19 cellular contexts compared by ENCODE assay signal in the genomic region with DNA sequence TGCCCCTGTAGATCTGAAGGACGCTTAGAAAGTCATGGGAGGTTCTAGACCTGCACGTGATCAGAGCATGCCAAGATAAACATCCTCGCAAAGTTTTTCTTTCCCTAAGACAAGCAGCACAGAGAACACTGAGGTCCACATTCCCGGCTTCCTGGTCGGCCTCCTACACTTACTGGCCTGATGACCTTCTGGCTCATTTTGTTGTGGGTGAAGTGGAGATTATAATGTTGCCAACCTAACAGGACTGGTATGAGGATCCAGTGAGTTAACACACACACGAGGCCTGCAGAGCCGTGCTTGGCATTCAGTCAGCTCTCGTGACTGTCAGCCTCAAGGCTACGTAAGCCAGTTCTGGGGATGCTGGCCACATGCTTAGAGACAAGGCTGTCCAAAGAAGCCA.
DNase-seq lines count a peak whose midpoint lies in the region; ATAC-seq and TF ChIP-seq lines count a peak whose summit lies in the region.
"Had no signal": no experiment of that assay in that cellular context is flagged by ENCODE, and none has a peak within 500 bp of the region (broad histone marks: within the 10 kb centered on the region; RNA-seq: fewer than 3 reads in every experiment).

No MANE protein-coding gene starts in this region.

- H3K4me3 Mint-ChIP-seq in HFFc6, result no peak overlapping the region
- H3K4me3 Mint-ChIP-seq: activated B cell treated with CpG ODN at 0.5 μM for 24 hours; activated T-helper 17 cell treated with anti-CD3 and anti-CD28 coated beads, Interleukin-2, amount 50 U/mL, for 72 hours; central memory CD8-positive, alpha-beta T cell; effector memory CD8-positive, alpha-beta T cell; stimulated activated naive B cell treated with anti-CD40 and anti-IgM and Interleukin-4, amounts not matched to agents 10 μg/mL and 1 μg/mL and 100 μg/mL, for 72 hours had no signal

- ATAC-seq in Right ventricle myocardium inferior, result peak; percentile 37
- peak; percentile 58 for ATAC-seq in left colon
- peak; percentile 40 for ATAC-seq in upper lobe of right lung
- ATAC-seq in HG02870 (IDR thresholded peaks at IDR 0.05; ENCODE audit: unreplicated experiment), result no peak
- ATAC-seq: activated T-helper 17 cell treated with anti-CD3 and anti-CD28 coated beads, Interleukin-2, amount 50 U/mL, for 72 hours; effector memory CD8-positive, alpha-beta T cell; stimulated activated naive B cell treated with anti-CD40 and anti-IgM and Interleukin-4, amounts not matched to agents 10 μg/mL and 1 μg/mL and 100 μg/mL, for 72 hours had no signal

- no peak overlapping the region for H3K27ac Mint-ChIP-seq in HFFc6
- H3K27ac Mint-ChIP-seq: activated B cell treated with CpG ODN at 0.5 μM for 24 hours; activated T-helper 17 cell treated with anti-CD3 and anti-CD28 coated beads, Interleukin-2, amount 50 U/mL, for 72 hours; effector memory CD8-positive, alpha-beta T cell; stimulated activated naive B cell treated with anti-CD40 and anti-IgM and Interleukin-4, amounts not matched to agents 10 μg/mL and 1 μg/mL and 100 μg/mL, for 72 hours had no signal

- H3K27me3 ChIP-seq in right atrium auricular region (no peaks in the 10 kb centered on the region), upper lobe of right lung (no peaks in the 10 kb centered on the region)

- no peak for TF ChIP-seq CTCF in right atrium auricular region (IDR thresholded peaks at IDR 0.05)
- TF ChIP-seq CTCF in upper lobe of right lung (IDR thresholded peaks at IDR 0.05), result no peak
- no peak for TF ChIP-seq CTCF in HFFc6 (IDR thresholded peaks at IDR 0.05)

- peaks cover 1% of the 10 kb centered on the region; the same call in 1 of the 2 replicates for H3K27me3 Mint-ChIP-seq in HFFc6 (ENCODE audit: insufficient read depth)
- H3K27me3 Mint-ChIP-seq: activated B cell treated with CpG ODN at 0.5 μM for 24 hours; activated T-helper 17 cell treated with anti-CD3 and anti-CD28 coated beads, Interleukin-2, amount 50 U/mL, for 72 hours; stimulated activated naive B cell treated with anti-CD40 and anti-IgM and Interleukin-4, amounts not matched to agents 10 μg/mL and 1 μg/mL and 100 μg/mL, for 72 hours had no signal

- no peaks in the 10 kb centered on the region for H3K9me3 ChIP-seq in right atrium auricular region
- H3K9me3 ChIP-seq in upper lobe of right lung, result no peaks in the 10 kb centered on the region

- H3K4me3 ChIP-seq in right atrium auricular region (no peak overlapping the region), upper lobe of right lung (no peak overlapping the region)

- H3K36me3 ChIP-seq in right atrium auricular region, result no peaks in the 10 kb centered on the region
- H3K36me3 ChIP-seq in upper lobe of right lung, result no peaks in the 10 kb centered on the region

- DNase-seq in Right ventricle myocardium inferior (ENCODE audit: missing footprints), result no peak
- DNase-seq in right atrium auricular region (ENCODE audit: low spot score), result no peak
- DNase-seq in NCI-H69 (lab: John Stamatoyannopoulos, UW), result peak; percentile 24
- DNase-seq in left colon, result peak; percentile 14 to 55
- no peak for DNase-seq in upper lobe of right lung
- no peak for DNase-seq in HFFc6
- no peak for DNase-seq in NCI-H2196 (lab: John Stamatoyannopoulos, UW; ENCODE audit: unreplicated experiment)
- DNase-seq: activated B cell treated with CpG ODN at 0.5 μM for 24 hours; COR-L47; effector memory CD8-positive, alpha-beta T cell; HCEC 1CT; MM.1S; NCI-H187 treated with DMSO at 0.1 percent for 48 hours; stimulated activated CD4-positive, alpha-beta T cell treated with anti-CD3 and anti-CD28 coated beads, Interleukin-12 subunit alpha, Interleukin-12 subunit beta, amount 100 ng/mL, for 4 hours; stimulated activated naive B cell treated with anti-CD40 and anti-IgM and Interleukin-4, amounts not matched to agents 10 μg/mL and 1 μg/mL and 100 μg/mL, for 72 hours had no signal

- no peak overlapping the region for H3K27ac ChIP-seq in right atrium auricular region
- no peak overlapping the region for H3K27ac ChIP-seq in upper lobe of right lung
- H3K27ac ChIP-seq: parathyroid adenoma had no signal

- intact Hi-C loops in Right ventricle myocardium inferior (cut with DNase I), result no loop called here
- intact Hi-C loops in left colon (cut with DNase I, micrococcal nuclease), result no loop called here
- intact Hi-C loops in upper lobe of right lung (cut with DNase I), result no loop called here

- no peaks in the 10 kb centered on the region for H3K4me1 Mint-ChIP-seq in HFFc6 (ENCODE audit: low read depth)
- H3K4me1 Mint-ChIP-seq: activated B cell treated with CpG ODN at 0.5 μM for 24 hours; activated T-helper 17 cell treated with anti-CD3 and anti-CD28 coated beads, Interleukin-2, amount 50 U/mL, for 72 hours; central memory CD8-positive, alpha-beta T cell; stimulated activated naive B cell treated with anti-CD40 and anti-IgM and Interleukin-4, amounts not matched to agents 10 μg/mL and 1 μg/mL and 100 μg/mL, for 72 hours had no signal

- no peaks in the 10 kb centered on the region; the same call in 1 of the 2 replicates for H3K36me3 Mint-ChIP-seq in HFFc6 (ENCODE audit: low read depth)
- H3K36me3 Mint-ChIP-seq: stimulated activated naive B cell treated with anti-CD40 and anti-IgM and Interleukin-4, amounts not matched to agents 10 μg/mL and 1 μg/mL and 100 μg/mL, for 72 hours had no signal

- H3K4me1 ChIP-seq in right atrium auricular region (no peaks in the 10 kb centered on the region), upper lobe of right lung (no peaks in the 10 kb centered on the region)
- H3K4me1 ChIP-seq: parathyroid adenoma had no signal

- peaks cover 32% of the 10 kb centered on the region for H3K9me3 Mint-ChIP-seq in HFFc6
- H3K9me3 Mint-ChIP-seq: central memory CD8-positive, alpha-beta T cell; effector memory CD8-positive, alpha-beta T cell had no signal

Comparison
In these comparisons a context has a peak if more than half of its experiments do, and no peak if none do; other contexts are left out.
1. DNase-seq: peak in NCI-H69 (single experiment) and left colon (2 of 2); none in Right ventricle myocardium inferior (single experiment), right atrium auricular region (single experiment), upper lobe of right lung (single experiment), HFFc6 (single experiment) and NCI-H2196 (single experiment).